9 cellular contexts compared by ENCODE assay signal in genomic region chr16:4142268-4142667, GRCh38. TPM values are rescaled to one million over a fixed set of nuclear protein-coding genes. Genes with fewer than 3 reads are reported as not detected.
DNase-seq lines count a peak whose midpoint lies in the region; ATAC-seq and TF ChIP-seq lines count a peak whose summit lies in the region.
"Had no signal": no experiment of that assay in that cellular context is flagged by ENCODE, and none has a peak within 500 bp of the region (broad histone marks: within the 10 kb centered on the region; RNA-seq: fewer than 3 reads in every experiment).

No MANE protein-coding gene starts in this region.

- no peaks in the 10 kb centered on the region for H3K9me2 ChIP-seq in SK-N-SH

- H3K9ac ChIP-seq in SK-N-SH: no peak overlapping the region

- H3K4me2 ChIP-seq in SK-N-SH: no peak overlapping the region

- no peaks in the 10 kb centered on the region for H4K20me1 ChIP-seq in SK-N-SH (ENCODE audit: insufficient read depth)

- H3K27ac ChIP-seq in SK-N-SH (ENCODE audit: low read depth in 2 of 2, low read length in 1 of 2): no peak overlapping the region
- H3K27ac ChIP-seq: thoracic aorta had no signal

- H3K9me3 Mint-ChIP-seq in activated CD8-positive, alpha-beta T cell treated with anti-CD3 and anti-CD28 coated beads for 36 hours: no peaks in the 10 kb centered on the region
- H3K9me3 Mint-ChIP-seq in mesothelial cell of epicardium: peaks cover 10% of the 10 kb centered on the region

- no peaks in the 10 kb centered on the region for H3F3A ChIP-seq in SK-N-SH (replicated peaks; ENCODE audit: insufficient read depth)

- peaks cover 4% of the 10 kb centered on the region for H3K4me1 Mint-ChIP-seq in activated CD8-positive, alpha-beta T cell treated with anti-CD3 and anti-CD28 coated beads for 36 hours (ENCODE audit: low read depth)
- peaks cover 17% of the 10 kb centered on the region for H3K4me1 Mint-ChIP-seq in mesothelial cell of epicardium

- TF ChIP-seq RAD21 in SK-N-SH (IDR thresholded peaks at IDR 0.05; ENCODE audit: low read length): no peak

- intact Hi-C loops in activated CD8-positive, alpha-beta T cell treated with anti-CD3 and anti-CD28 coated beads for 36 hours (cut with micrococcal nuclease): no loop called here

- H3K79me2 ChIP-seq in SK-N-SH (ENCODE audit: insufficient read depth): no peaks in the 10 kb centered on the region

- peaks cover 3% of the 10 kb centered on the region for H3K27me3 Mint-ChIP-seq in activated CD8-positive, alpha-beta T cell treated with anti-CD3 and anti-CD28 coated beads for 36 hours
- H3K27me3 Mint-ChIP-seq in mesothelial cell of epicardium (ENCODE audit: low read depth): no peaks in the 10 kb centered on the region

- no peak overlapping the region for H3K27ac Mint-ChIP-seq in activated CD8-positive, alpha-beta T cell treated with anti-CD3 and anti-CD28 coated beads for 36 hours
- H3K27ac Mint-ChIP-seq in mesothelial cell of epicardium: peak overlapping the region; percentile 6

- H3K36me3 ChIP-seq in SK-N-SH (replicated peaks in 1 of 2; ENCODE audit: control insufficient read depth in 1 of 2, insufficient read depth in 2 of 2, low read length in 1 of 2): no peaks in the 10 kb centered on the region
- H3K36me3 ChIP-seq: thoracic aorta had no signal

- CTCF ChIA-PET in activated CD8-positive, alpha-beta T cell treated with anti-CD3 and anti-CD28 coated beads for 36 hours (lab: Charles Lee): interaction anchor here (1.0 kb wide), 1 partner anchor 112 kb away, joined by 3 read pairs; no protein-coding TSS in a partner anchor
- CTCF ChIA-PET in SK-N-SH (lab: Yijun Ruan, JAX): interaction anchor here (1.0 kb wide), 1 partner anchor 112 kb away, joined by 3 read pairs; no protein-coding TSS in a partner anchor

- POLR2A ChIA-PET in activated CD8-positive, alpha-beta T cell treated with anti-CD3 and anti-CD28 coated beads for 36 hours (lab: Charles Lee): no interaction called here
- POLR2A ChIA-PET in SK-N-SH (lab: Yijun Ruan, JAX): no interaction called here

- H3K27me3 ChIP-seq in SK-N-SH (ENCODE audit: insufficient read depth): no peaks in the 10 kb centered on the region

- H3K36me3 Mint-ChIP-seq in activated CD8-positive, alpha-beta T cell treated with anti-CD3 and anti-CD28 coated beads for 36 hours (ENCODE audit: low read depth): no peaks in the 10 kb centered on the region
- H3K36me3 Mint-ChIP-seq in mesothelial cell of epicardium: peaks cover 6% of the 10 kb centered on the region

- TF ChIP-seq CTCF in GM12864 (IDR thresholded peaks at IDR 0.05; ENCODE audit: low read depth, low read length, missing control alignments) (no peak), mesothelial cell of epicardium (IDR thresholded peaks at IDR 0.05; ENCODE audit: unreplicated experiment) (no peak), SK-N-SH (IDR thresholded peaks at IDR 0.05) (no peak), GM20000 (IDR thresholded peaks at IDR 0.05; ENCODE audit: extremely low read depth, missing control alignments) (no peak)
- TF ChIP-seq CTCF in activated CD8-positive, alpha-beta T cell treated with anti-CD3 and anti-CD28 coated beads for 36 hours (IDR thresholded peaks at IDR 0.05): no peak

- peak; percentile 19 for DNase-seq in GM12864 (ENCODE audit: low read depth)
- DNase-seq in activated CD8-positive, alpha-beta T cell treated with anti-CD3 and anti-CD28 coated beads for 36 hours: peak; percentile 32
- DNase-seq in mesothelial cell of epicardium (ENCODE audit: low spot score in 2 of 2, unreplicated experiment in 2 of 2): no peak
- no peak for DNase-seq in SK-N-SH
- no peak for DNase-seq in GM20000 (ENCODE audit: low spot score)
- DNase-seq: DMS53 had no signal

- H3K4me3 Mint-ChIP-seq in activated CD8-positive, alpha-beta T cell treated with anti-CD3 and anti-CD28 coated beads for 36 hours: no peak overlapping the region
- H3K4me3 Mint-ChIP-seq in mesothelial cell of epicardium: no peak overlapping the region

- no peak overlapping the region for H3K4me3 ChIP-seq in GM12864 (ENCODE audit: low read depth, low read length)
- H3K4me3 ChIP-seq in SK-N-SH (ENCODE audit: low read depth in 2 of 2, low read length in 1 of 2): no peak overlapping the region
- H3K4me3 ChIP-seq: thoracic aorta had no signal

- peak; percentile 71 for ATAC-seq in HG03378 (IDR thresholded peaks at IDR 0.05; ENCODE audit: unreplicated experiment)
- peak; percentile 64 for ATAC-seq in activated CD8-positive, alpha-beta T cell treated with anti-CD3 and anti-CD28 coated beads for 36 hours
- ATAC-seq in GM21737 (IDR thresholded peaks at IDR 0.05; ENCODE audit: unreplicated experiment): no peak

- TF ChIP-seq EP300 in SK-N-SH (IDR thresholded peaks at IDR 0.05; ENCODE audit: borderline replicate concordance in 1 of 2, low read depth in 1 of 2, low read length in 1 of 2): no peak

- no peaks in the 10 kb centered on the region for H3K9me3 ChIP-seq in SK-N-SH
- H3K9me3 ChIP-seq: thoracic aorta had no signal

- no peak overlapping the region for H2AFZ ChIP-seq in SK-N-SH (ENCODE audit: low read depth)

- no peaks in the 10 kb centered on the region for H3K4me1 ChIP-seq in SK-N-SH (ENCODE audit: control insufficient read depth in 1 of 2, insufficient read depth in 2 of 2, low read depth in 1 of 2, low read length in 1 of 2)

- 63% methylated on average over 5 of the region's 5 CpGs for WGBS in SK-N-SH (ENCODE audit: low lambda C conversion rate)

TF ChIP-seq in SK-N-SH, 30 proteins besides CTCF, POLR2A, EP300 and RAD21:
- TF ChIP-seq USF2 (IDR thresholded peaks at IDR 0.05; ENCODE audit: borderline replicate concordance, low read depth, low read length) (no peak), JUND (IDR thresholded peaks at IDR 0.05) (no peak), PBX3 (IDR thresholded peaks at IDR 0.05) (no peak), GATA2 (CRISPR knock-in tag; IDR thresholded peaks at IDR 0.05) (no peak), GABPA (IDR thresholded peaks at IDR 0.05; ENCODE audit: low read depth) (no peak), USF1 (IDR thresholded peaks at IDR 0.05; ENCODE audit: borderline replicate concordance, low read depth) (no peak)
- TF ChIP-seq, protein P1, sequence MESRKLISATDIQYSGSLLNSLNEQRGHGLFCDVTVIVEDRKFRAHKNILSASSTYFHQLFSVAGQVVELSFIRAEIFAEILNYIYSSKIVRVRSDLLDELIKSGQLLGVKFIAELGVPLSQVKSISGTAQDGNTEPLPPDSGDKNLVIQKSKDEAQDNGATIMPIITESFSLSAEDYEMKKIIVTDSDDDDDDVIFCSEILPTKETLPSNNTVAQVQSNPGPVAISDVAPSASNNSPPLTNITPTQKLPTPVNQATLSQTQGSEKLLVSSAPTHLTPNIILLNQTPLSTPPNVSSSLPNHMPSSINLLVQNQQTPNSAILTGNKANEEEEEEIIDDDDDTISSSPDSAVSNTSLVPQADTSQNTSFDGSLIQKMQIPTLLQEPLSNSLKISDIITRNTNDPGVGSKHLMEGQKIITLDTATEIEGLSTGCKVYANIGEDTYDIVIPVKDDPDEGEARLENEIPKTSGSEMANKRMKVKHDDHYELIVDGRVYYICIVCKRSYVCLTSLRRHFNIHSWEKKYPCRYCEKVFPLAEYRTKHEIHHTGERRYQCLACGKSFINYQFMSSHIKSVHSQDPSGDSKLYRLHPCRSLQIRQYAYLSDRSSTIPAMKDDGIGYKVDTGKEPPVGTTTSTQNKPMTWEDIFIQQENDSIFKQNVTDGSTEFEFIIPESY (IDR thresholded peaks at IDR 0.05; ENCODE audit: borderline replicate concordance, low read depth): no peak

RNA-seq across cellular contexts. Expression of gene ADCY9, which starts 26.0 kb away (rescaled TPM):
- 1 to 10 TPM; 4.1 to 4.8 TPM for total RNA-seq in activated CD8-positive, alpha-beta T cell treated with anti-CD3 and anti-CD28 coated beads for 36 hours
- total RNA-seq in mesothelial cell of epicardium: 10.4 to 13.8 TPM (median 13.1 TPM) in 3 replicates
- 2.7 and 5.2 TPM in 2 replicates for polyA plus RNA-seq in SK-N-SH (2012; rRNA removed)
- polyA plus RNA-seq in SK-N-SH (2012; cell fraction: cytosol; rRNA removed): 2.6 and 3.4 TPM in 2 replicates
- polyA plus RNA-seq in SK-N-SH (2012; cell fraction: nucleus; rRNA removed): 4.6 and 5.0 TPM in 2 replicates

Comparison
In these comparisons a context has a peak if more than half of its experiments do, and no peak if none do; other contexts are left out.
1. DNase-seq: peak in GM12864 (single experiment) and activated CD8-positive, alpha-beta T cell treated with anti-CD3 and anti-CD28 coated beads for 36 hours (single experiment); none in mesothelial cell of epicardium (0 of 2), SK-N-SH (single experiment) and GM20000 (single experiment).